In the genomic region with DNA sequence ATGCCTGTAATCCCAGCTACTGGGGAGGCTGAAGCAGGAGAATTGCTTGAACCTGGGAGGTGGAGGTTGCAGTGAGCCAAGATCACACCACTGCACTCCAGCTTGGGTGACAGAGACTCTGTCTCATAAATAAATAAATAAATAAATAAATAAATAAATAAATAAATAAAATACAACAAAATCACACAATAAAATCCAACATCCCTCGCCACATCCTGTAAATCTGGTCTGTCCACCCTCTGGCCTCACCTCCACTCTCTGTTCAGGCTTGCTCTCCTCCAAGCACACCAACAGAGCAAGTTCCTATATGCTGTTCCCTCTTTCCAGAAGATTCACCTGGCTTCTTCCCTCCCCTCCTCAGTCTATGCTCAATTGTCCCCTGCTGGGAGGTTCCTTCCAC, we compare ENCODE assay signal across 11 cellular contexts. TPM values are rescaled to one million over a fixed set of nuclear protein-coding genes. Genes with fewer than 3 reads are reported as not detected.
DNase-seq lines count a peak whose midpoint lies in the region; ATAC-seq and TF ChIP-seq lines count a peak whose summit lies in the region.
"Not testable (repeated sequence)": the region's sequence is repeated elsewhere in the genome, so short reads cannot be mapped to it uniquely, and the experiment has no call there.
"Had no signal": no experiment of that assay in that cellular context is flagged by ENCODE, and none has a peak within 500 bp of the region (broad histone marks: within the 10 kb centered on the region; RNA-seq: fewer than 3 reads in every experiment).

No MANE protein-coding gene starts in this region.

- in situ Hi-C loops in brain microvascular endothelial cell (cut with HindIII; ENCODE audit: low pct_ligation_motif_present, low sequenced_read_pairs) = not testable (repeated sequence)

- not testable (repeated sequence) for H2AK5ac ChIP-seq in mesenchymal stem cell (ENCODE audit: low read length, severe bottlenecking)

- peak overlapping the region in 1 of 2 experiments; percentile 70 for H2BK12ac ChIP-seq in mesenchymal stem cell (ENCODE audit: low read length in 2 of 2)

- H3K9me3 Mint-ChIP-seq in CD4-positive, alpha-beta T cell; T-cell; stimulated activated naive CD8-positive, alpha-beta T cell treated with anti-CD3 and anti-CD28 coated beads, Interleukin-15, Interleukin-2, amounts not matched to agents 100 ng/mL and 50 ng/mL, for 24 hours: not testable (repeated sequence)
- peaks cover 22% of the 10 kb centered on the region for H3K9me3 Mint-ChIP-seq in HFFc6
- peaks cover 10% of the 10 kb centered on the region for H3K9me3 Mint-ChIP-seq in activated T-helper 1 cell treated with anti-CD3 and anti-CD28 coated beads, Interleukin-12 subunit alpha, Interleukin-12 subunit beta, Interleukin-2, Interleukin-4 antibody, amounts not matched to agents 30 ng/mL and 10 ng/mL and 1 ng/mL, durations not matched to agents 14 hours and 24 hours and 36 hours

- H3K14ac ChIP-seq in mesenchymal stem cell (ENCODE audit: low read length in 2 of 2) = not testable (repeated sequence)

- TF ChIP-seq CTCF in CD4-positive, alpha-beta T cell (IDR thresholded peaks at IDR 0.05); HFFc6 (IDR thresholded peaks at IDR 0.05); brain microvascular endothelial cell (IDR thresholded peaks at IDR 0.05; ENCODE audit: low read depth, low read length, missing control alignments): not testable (repeated sequence)

- H3K27me3 ChIP-seq in CD4-positive, alpha-beta T cell (ENCODE audit: control insufficient read depth, insufficient read depth, low read length); brain microvascular endothelial cell (replicated peaks); mesenchymal stem cell (ENCODE audit: control insufficient read depth in 1 of 2, insufficient read depth in 1 of 2, low read length in 2 of 2): not testable (repeated sequence)

- WGBS in mesenchymal stem cell = 91% methylated on average over 1 of the region's 1 CpG

- not testable (repeated sequence) for H3K9me3 ChIP-seq in CD4-positive, alpha-beta T cell (ENCODE audit: control insufficient read depth, low read length); mesenchymal stem cell (ENCODE audit: control insufficient read depth, low read length)

- H3K4me3 Mint-ChIP-seq in CD4-positive, alpha-beta T cell = peak overlapping the region; percentile 69
- H3K4me3 Mint-ChIP-seq in HFFc6 (peak overlapping the region; percentile 82), T-cell (peak overlapping the region in 1 of 3 donors; percentile 40)
- not testable (repeated sequence) for H3K4me3 Mint-ChIP-seq in activated T-helper 1 cell treated with anti-CD3 and anti-CD28 coated beads, Interleukin-12 subunit alpha, Interleukin-12 subunit beta, Interleukin-2, Interleukin-4 antibody, amounts not matched to agents 30 ng/mL and 10 ng/mL and 1 ng/mL, durations not matched to agents 14 hours and 24 hours and 36 hours; stimulated activated naive CD8-positive, alpha-beta T cell treated with anti-CD3 and anti-CD28 coated beads, Interleukin-15, Interleukin-2, amounts not matched to agents 100 ng/mL and 50 ng/mL, for 24 hours

- not testable (repeated sequence) for H3K4me1 ChIP-seq in mesenchymal stem cell (ENCODE audit: control insufficient read depth, insufficient read depth, low read depth, low read length)

- DNase-seq in CD4-positive, alpha-beta T cell; HFFc6; T-cell; activated T-helper 1 cell treated with anti-CD3 and anti-CD28 coated beads, Interleukin-12 subunit alpha, Interleukin-12 subunit beta, Interleukin-2, Interleukin-4 antibody, amounts not matched to agents 30 ng/mL and 10 ng/mL and 1 ng/mL, durations not matched to agents 14 hours and 24 hours and 36 hours (ENCODE audit: low spot score); brain microvascular endothelial cell; epithelial cell of prostate (ENCODE audit: low read depth, low spot score); mesenchymal stem cell: not testable (repeated sequence)

- intact Hi-C loops in CD4-positive, alpha-beta T cell (cut with DNase I, micrococcal nuclease); activated T-helper 1 cell treated with anti-CD3 and anti-CD28 coated beads, Interleukin-12 subunit alpha, Interleukin-12 subunit beta, Interleukin-2, Interleukin-4 antibody, amounts not matched to agents 30 ng/mL and 10 ng/mL and 1 ng/mL, durations not matched to agents 14 hours and 24 hours and 36 hours (cut with micrococcal nuclease): not testable (repeated sequence)

- POLR2A ChIA-PET in CD4-positive, alpha-beta T cell (lab: Charles Lee) = interaction anchor here (0.8 kb wide), 1 partner anchor 100 kb away, joined by 5 read pairs; no protein-coding TSS in a partner anchor
- POLR2A ChIA-PET in T-cell (lab: Charles Lee) = not testable (repeated sequence)

- H2BK120ac ChIP-seq in mesenchymal stem cell (ENCODE audit: low read depth, low read length) = not testable (repeated sequence)

- H3K23ac ChIP-seq in mesenchymal stem cell (ENCODE audit: low read length in 2 of 2) = not testable (repeated sequence)

- H2BK15ac ChIP-seq in mesenchymal stem cell (ENCODE audit: low read depth, poor library complexity, severe bottlenecking) = not testable (repeated sequence)

- not testable (repeated sequence) for H3K4me3 ChIP-seq in brain microvascular endothelial cell (ENCODE audit: low read depth, low read length); mesenchymal stem cell (ENCODE audit: insufficient read depth in 1 of 2, low read depth in 1 of 2, low read length in 2 of 2)

- not testable (repeated sequence) for H3K27me3 Mint-ChIP-seq in CD4-positive, alpha-beta T cell; HFFc6 (ENCODE audit: insufficient read depth); T-cell; activated T-helper 1 cell treated with anti-CD3 and anti-CD28 coated beads, Interleukin-12 subunit alpha, Interleukin-12 subunit beta, Interleukin-2, Interleukin-4 antibody, amounts not matched to agents 30 ng/mL and 10 ng/mL and 1 ng/mL, durations not matched to agents 14 hours and 24 hours and 36 hours (ENCODE audit: insufficient read depth); stimulated activated naive CD8-positive, alpha-beta T cell treated with anti-CD3 and anti-CD28 coated beads, Interleukin-15, Interleukin-2, amounts not matched to agents 100 ng/mL and 50 ng/mL, for 24 hours

- not testable (repeated sequence) for H3K4me2 ChIP-seq in mesenchymal stem cell (ENCODE audit: low read length, poor library complexity, severe bottlenecking)

- H3K36me3 Mint-ChIP-seq in CD4-positive, alpha-beta T cell (ENCODE audit: low read depth); HFFc6 (ENCODE audit: low read depth); T-cell; activated T-helper 1 cell treated with anti-CD3 and anti-CD28 coated beads, Interleukin-12 subunit alpha, Interleukin-12 subunit beta, Interleukin-2, Interleukin-4 antibody, amounts not matched to agents 30 ng/mL and 10 ng/mL and 1 ng/mL, durations not matched to agents 14 hours and 24 hours and 36 hours (ENCODE audit: low read depth); stimulated activated naive CD8-positive, alpha-beta T cell treated with anti-CD3 and anti-CD28 coated beads, Interleukin-15, Interleukin-2, amounts not matched to agents 100 ng/mL and 50 ng/mL, for 24 hours (ENCODE audit: low read depth): not testable (repeated sequence)

- not testable (repeated sequence) for H3K27ac ChIP-seq in CD4-positive, alpha-beta T cell (ENCODE audit: low read depth, low read length); mesenchymal stem cell (ENCODE audit: low read length, poor library complexity, severe bottlenecking)
- H3K27ac ChIP-seq in brain microvascular endothelial cell (peak overlapping the region; percentile 82), epithelial cell of prostate (peak overlapping the region; percentile 66)

- H3K36me3 ChIP-seq in brain microvascular endothelial cell (replicated peaks); mesenchymal stem cell (ENCODE audit: control insufficient read depth in 1 of 2, insufficient read depth in 2 of 2, low read depth in 1 of 2, low read length in 2 of 2): not testable (repeated sequence)

- peak overlapping the region; percentile 69 for H3K9ac ChIP-seq in mesenchymal stem cell (ENCODE audit: low read length)

- not testable (repeated sequence) for H3K18ac ChIP-seq in mesenchymal stem cell (ENCODE audit: low read depth in 1 of 2, low read length in 2 of 2)

- H3K79me1 ChIP-seq in mesenchymal stem cell (replicated peaks; ENCODE audit: low read length, poor library complexity, severe bottlenecking) = not testable (repeated sequence)

- peak overlapping the region; percentile 61 for H3K27ac Mint-ChIP-seq in CD4-positive, alpha-beta T cell
- H3K27ac Mint-ChIP-seq in HFFc6 = peak overlapping the region; percentile 82
- H3K27ac Mint-ChIP-seq in T-cell = peak overlapping the region; percentile 30 to 72
- H3K27ac Mint-ChIP-seq in activated T-helper 1 cell treated with anti-CD3 and anti-CD28 coated beads, Interleukin-12 subunit alpha, Interleukin-12 subunit beta, Interleukin-2, Interleukin-4 antibody, amounts not matched to agents 30 ng/mL and 10 ng/mL and 1 ng/mL, durations not matched to agents 14 hours and 24 hours and 36 hours = peak overlapping the region; percentile 20
- H3K27ac Mint-ChIP-seq in stimulated activated naive CD8-positive, alpha-beta T cell treated with anti-CD3 and anti-CD28 coated beads, Interleukin-15, Interleukin-2, amounts not matched to agents 100 ng/mL and 50 ng/mL, for 24 hours = peak overlapping the region; percentile 7

- H2BK5ac ChIP-seq in mesenchymal stem cell (ENCODE audit: low read depth, low read length, poor library complexity, severe bottlenecking) = not testable (repeated sequence)

- not testable (repeated sequence) for H2AFZ ChIP-seq in mesenchymal stem cell (ENCODE audit: low read depth, low read length)

- H3K4ac ChIP-seq in mesenchymal stem cell (ENCODE audit: low read depth in 1 of 2, low read length in 2 of 2) = not testable (repeated sequence)

- peaks cover 34% of the 10 kb centered on the region for H3K4me1 Mint-ChIP-seq in CD4-positive, alpha-beta T cell (ENCODE audit: low read depth)
- peaks cover 29% of the 10 kb centered on the region for H3K4me1 Mint-ChIP-seq in HFFc6 (ENCODE audit: low read depth)
- H3K4me1 Mint-ChIP-seq in T-cell = peaks cover 30 to 39% (median 36%) of the 10 kb centered on the region in 3 donors
- peaks cover 17% of the 10 kb centered on the region for H3K4me1 Mint-ChIP-seq in activated T-helper 1 cell treated with anti-CD3 and anti-CD28 coated beads, Interleukin-12 subunit alpha, Interleukin-12 subunit beta, Interleukin-2, Interleukin-4 antibody, amounts not matched to agents 30 ng/mL and 10 ng/mL and 1 ng/mL, durations not matched to agents 14 hours and 24 hours and 36 hours (ENCODE audit: low read depth)
- peaks cover 19% of the 10 kb centered on the region for H3K4me1 Mint-ChIP-seq in stimulated activated naive CD8-positive, alpha-beta T cell treated with anti-CD3 and anti-CD28 coated beads, Interleukin-15, Interleukin-2, amounts not matched to agents 100 ng/mL and 50 ng/mL, for 24 hours (ENCODE audit: low read depth)

- CTCF ChIA-PET in CD4-positive, alpha-beta T cell (lab: Charles Lee); T-cell (lab: Charles Lee): not testable (repeated sequence)

- not testable (repeated sequence) for ATAC-seq in CD4-positive, alpha-beta T cell (ENCODE audit: poor library complexity); T-cell (replicated peaks in 1 of 4)

- H4K8ac ChIP-seq in mesenchymal stem cell (ENCODE audit: low read length) = not testable (repeated sequence)

- not testable (repeated sequence) for H4K91ac ChIP-seq in mesenchymal stem cell (ENCODE audit: low read length)

RNA-seq across cellular contexts. Expression of gene ZNF541, which starts 10.2 kb away (rescaled TPM):
- under 1 TPM; 0.81 to 0.88 TPM for total RNA-seq in CD4-positive, alpha-beta T cell
- under 1 TPM in 1 of 6 experiments, not detected in 5; 0.26 TPM for total RNA-seq in HFFc6 (2021; fragmentation: NEBNext Ultra II Directional; extraction: Animal tissue kit (Norgen Biotek cat#: 25700))
- total RNA-seq in T-cell = 1 to 10 TPM in 1 of 5 donors, under 1 TPM in 4; 0.58 to 1.1 (median 0.65) TPM
- total RNA-seq in activated T-helper 1 cell treated with anti-CD3 and anti-CD28 coated beads, Interleukin-12 subunit alpha, Interleukin-12 subunit beta, Interleukin-2, Interleukin-4 antibody, amounts not matched to agents 30 ng/mL and 10 ng/mL and 1 ng/mL, durations not matched to agents 14 hours and 24 hours and 36 hours = 0.05 and 0.39 TPM in 2 replicates
- 0.03 TPM for polyA plus RNA-seq in mesenchymal stem cell (2013, experiment 1 of 2)
- polyA plus RNA-seq in mesenchymal stem cell (2013, experiment 2 of 2) = 0.04 TPM
- total RNA-seq: A172, NCI-H460 had no signal
- polyA plus RNA-seq: AG04450 had no signal

RNA-seq across cellular contexts. Expression of gene BICRA, which starts 25.8 kb away (rescaled TPM):
- 10 to 100 TPM; 21.2 to 22.0 TPM for total RNA-seq in CD4-positive, alpha-beta T cell
- total RNA-seq in HFFc6 (2021; fragmentation: NEBNext Ultra II Directional; extraction: Animal tissue kit (Norgen Biotek cat#: 25700)) = 10 to 100 TPM; 11.8 to 16.7 (median 15.5) TPM
- 10 to 100 TPM; 31.9 to 39.3 (median 35.1) TPM for total RNA-seq in T-cell
- 13.0 and 13.5 TPM in 2 replicates for total RNA-seq in activated T-helper 1 cell treated with anti-CD3 and anti-CD28 coated beads, Interleukin-12 subunit alpha, Interleukin-12 subunit beta, Interleukin-2, Interleukin-4 antibody, amounts not matched to agents 30 ng/mL and 10 ng/mL and 1 ng/mL, durations not matched to agents 14 hours and 24 hours and 36 hours
- 7.9 TPM for polyA plus RNA-seq in mesenchymal stem cell (2013, experiment 1 of 2)
- 7.3 TPM for polyA plus RNA-seq in mesenchymal stem cell (2013, experiment 2 of 2)
- total RNA-seq: A172 had no signal

Comparison
In these comparisons a context has a peak if more than half of its experiments do, and no peak if none do; other contexts are left out.
1. H3K27ac Mint-ChIP-seq: peak in every context shown above with its lines; median percentile 82 in HFFc6; 61 in CD4-positive, alpha-beta T cell; 51 in T-cell; 20 in activated T-helper 1 cell treated with anti-CD3 and anti-CD28 coated beads, Interleukin-12 subunit alpha, Interleukin-12 subunit beta, Interleukin-2, Interleukin-4 antibody, amounts not matched to agents 30 ng/mL and 10 ng/mL and 1 ng/mL, durations not matched to agents 14 hours and 24 hours and 36 hours; 7 in stimulated activated naive CD8-positive, alpha-beta T cell treated with anti-CD3 and anti-CD28 coated beads, Interleukin-15, Interleukin-2, amounts not matched to agents 100 ng/mL and 50 ng/mL, for 24 hours.